In genomic region chr9:77277719-77278118, GRCh38 we compare ENCODE assay signal across 24 cellular contexts.
"Had no signal": no experiment of that assay in that cellular context is flagged by ENCODE, and none has a peak within 500 bp of the region (broad histone marks: within the 10 kb centered on the region; RNA-seq: fewer than 3 reads in every experiment).

No MANE protein-coding gene starts in this region.

- H3K4me1 ChIP-seq: colonic mucosa, esophagus muscularis mucosa, esophagus squamous epithelium, foreskin keratinocyte, gastrocnemius medialis, gastroesophageal sphincter, heart left ventricle had no signal

- DNase-seq: colonic mucosa; cortex of kidney; dermis blood vessel endothelial cell; dorsolateral prefrontal cortex; effector CD4-positive, alpha-beta T cell; effector CD8-positive, alpha-beta T cell; effector memory CD4-positive, alpha-beta T cell; effector memory CD8-positive, alpha-beta T cell; endodermal cell; erythroblast; esophagus squamous epithelium; foreskin fibroblast; foreskin keratinocyte; foreskin melanocyte; gastrocnemius medialis; glutamatergic neuron; head of caudate nucleus; heart left ventricle; heart right ventricle; hippocampal formation had no signal

- H3K27me3 ChIP-seq: colonic mucosa, dorsolateral prefrontal cortex, esophagus muscularis mucosa, esophagus squamous epithelium, foreskin keratinocyte, gastrocnemius medialis, gastroesophageal sphincter, heart left ventricle, heart right ventricle had no signal

- H3K27ac ChIP-seq: colonic mucosa, coronary artery, dorsolateral prefrontal cortex, epithelial cell of prostate, esophagus muscularis mucosa, esophagus squamous epithelium, foreskin keratinocyte, gastrocnemius medialis, gastroesophageal sphincter, heart left ventricle, heart right ventricle had no signal

- H3K4me3 ChIP-seq: colonic mucosa, coronary artery, dorsolateral prefrontal cortex, esophagus muscularis mucosa, esophagus squamous epithelium, gastrocnemius medialis, gastroesophageal sphincter, heart left ventricle, heart right ventricle had no signal

- H3K9me3 ChIP-seq: colonic mucosa, esophagus muscularis mucosa, esophagus squamous epithelium, gastrocnemius medialis, gastroesophageal sphincter, heart left ventricle, heart right ventricle had no signal

- H3K36me3 ChIP-seq: colonic mucosa had no signal
